Comparison of ENCODE assay signal across 21 cellular contexts in genomic region chr3:196962108-196962929, GRCh38. TPM values are rescaled to one million over a fixed set of nuclear protein-coding genes. Genes with fewer than 3 reads are reported as not detected.
DNase-seq lines count a peak whose midpoint lies in the region; ATAC-seq and TF ChIP-seq lines count a peak whose summit lies in the region.
"Had no signal": no experiment of that assay in that cellular context is flagged by ENCODE, and none has a peak within 500 bp of the region (broad histone marks: within the 10 kb centered on the region; RNA-seq: fewer than 3 reads in every experiment).

No MANE protein-coding gene starts in this region.

- H3K4me3 Mint-ChIP-seq in activated CD8-positive, alpha-beta T cell treated with anti-CD3 and anti-CD28 coated beads, Interleukin-2, amount 10 ng/mL, durations not matched to agents 7 days and 5 days, result no peak overlapping the region
- no peak overlapping the region for H3K4me3 Mint-ChIP-seq in activated CD8-positive, alpha-beta T cell treated with anti-CD3 and anti-CD28 coated beads for 36 hours
- peak overlapping the region; percentile 26 for H3K4me3 Mint-ChIP-seq in glutamatergic neuron (ENCODE audit: unreplicated experiment)
- peak overlapping the region; percentile 37 to 46 for H3K4me3 Mint-ChIP-seq in stimulated activated naive B cell treated with anti-CD40 and anti-IgM and Interleukin-4, amounts not matched to agents 10 μg/mL and 1 μg/mL and 100 μg/mL, for 72 hours
- H3K4me3 Mint-ChIP-seq: activated naive CD8-positive, alpha-beta T cell treated with anti-CD3 and anti-CD28 coated beads for 36 hours had no signal

- POLR2A ChIA-PET in activated CD8-positive, alpha-beta T cell treated with anti-CD3 and anti-CD28 coated beads, Interleukin-2, amount 10 ng/mL, durations not matched to agents 7 days and 5 days (lab: Charles Lee), result no interaction called here
- POLR2A ChIA-PET in activated CD8-positive, alpha-beta T cell treated with anti-CD3 and anti-CD28 coated beads for 36 hours (lab: Charles Lee), result no interaction called here

- H3K9me3 ChIP-seq in HAP-1, result no peaks in the 10 kb centered on the region; the same call in 1 of the 2 replicates
- H3K9me3 ChIP-seq: BE2C, lower lobe of right lung, neutrophil, psoas muscle had no signal

- in situ Hi-C loops in HAP-1 (cut with MboI; ENCODE audit: low sequenced_read_pairs), result no loop called here

- H3K27me3 Mint-ChIP-seq in activated CD8-positive, alpha-beta T cell treated with anti-CD3 and anti-CD28 coated beads, Interleukin-2, amount 10 ng/mL, durations not matched to agents 7 days and 5 days (ENCODE audit: low read depth), result peaks cover 5% of the 10 kb centered on the region
- peaks cover 2% of the 10 kb centered on the region for H3K27me3 Mint-ChIP-seq in activated CD8-positive, alpha-beta T cell treated with anti-CD3 and anti-CD28 coated beads for 36 hours
- peaks cover 18% of the 10 kb centered on the region for H3K27me3 Mint-ChIP-seq in glutamatergic neuron (ENCODE audit: unreplicated experiment)
- peaks cover 0 to 4% of the 10 kb centered on the region in 2 donors for H3K27me3 Mint-ChIP-seq in stimulated activated naive B cell treated with anti-CD40 and anti-IgM and Interleukin-4, amounts not matched to agents 10 μg/mL and 1 μg/mL and 100 μg/mL, for 72 hours

- H3K4me3 ChIP-seq in NB4 (ENCODE audit: low read depth, low read length) (no peak overlapping the region), HAP-1 (no peak overlapping the region)
- H3K4me3 ChIP-seq: lower lobe of right lung, psoas muscle had no signal

- H3K36me3 ChIP-seq in HAP-1 (replicated peaks), result no peaks in the 10 kb centered on the region
- H3K36me3 ChIP-seq: BE2C, neutrophil, WERI-Rb-1 had no signal

- H3K27ac Mint-ChIP-seq in activated CD8-positive, alpha-beta T cell treated with anti-CD3 and anti-CD28 coated beads, Interleukin-2, amount 10 ng/mL, durations not matched to agents 7 days and 5 days, result no peak overlapping the region
- H3K27ac Mint-ChIP-seq in activated CD8-positive, alpha-beta T cell treated with anti-CD3 and anti-CD28 coated beads for 36 hours, result no peak overlapping the region
- H3K27ac Mint-ChIP-seq in glutamatergic neuron (ENCODE audit: unreplicated experiment), result peak overlapping the region; percentile 74
- H3K27ac Mint-ChIP-seq in stimulated activated naive B cell treated with anti-CD40 and anti-IgM and Interleukin-4, amounts not matched to agents 10 μg/mL and 1 μg/mL and 100 μg/mL, for 72 hours, result peak overlapping the region; percentile 79
- H3K27ac Mint-ChIP-seq: activated naive CD8-positive, alpha-beta T cell treated with anti-CD3 and anti-CD28 coated beads for 36 hours had no signal

- intact Hi-C loops in activated CD8-positive, alpha-beta T cell treated with anti-CD3 and anti-CD28 coated beads for 36 hours (cut with micrococcal nuclease), result no loop called here

- peaks cover 7% of the 10 kb centered on the region for H3K36me3 Mint-ChIP-seq in activated CD8-positive, alpha-beta T cell treated with anti-CD3 and anti-CD28 coated beads, Interleukin-2, amount 10 ng/mL, durations not matched to agents 7 days and 5 days (ENCODE audit: low read depth)
- H3K36me3 Mint-ChIP-seq in activated CD8-positive, alpha-beta T cell treated with anti-CD3 and anti-CD28 coated beads for 36 hours (ENCODE audit: low read depth), result no peaks in the 10 kb centered on the region
- H3K36me3 Mint-ChIP-seq in glutamatergic neuron (ENCODE audit: unreplicated experiment), result peaks cover 7% of the 10 kb centered on the region
- peaks cover 24 to 26% of the 10 kb centered on the region in 2 donors for H3K36me3 Mint-ChIP-seq in stimulated activated naive B cell treated with anti-CD40 and anti-IgM and Interleukin-4, amounts not matched to agents 10 μg/mL and 1 μg/mL and 100 μg/mL, for 72 hours

- peak; percentile 11 for DNase-seq in activated CD8-positive, alpha-beta T cell treated with anti-CD3 and anti-CD28 coated beads, Interleukin-2, amount 10 ng/mL, durations not matched to agents 7 days and 5 days
- no peak for DNase-seq in activated CD8-positive, alpha-beta T cell treated with anti-CD3 and anti-CD28 coated beads for 36 hours
- DNase-seq in NB4 (ENCODE audit: low read depth) (peak; percentile 63), glutamatergic neuron (no peak), HAP-1 (ENCODE audit: low spot score in 2 of 2) (no peak), NAMALWA (ENCODE audit: low spot score) (no peak)
- DNase-seq in stimulated activated naive B cell treated with anti-CD40 and anti-IgM and Interleukin-4, amounts not matched to agents 10 μg/mL and 1 μg/mL and 100 μg/mL, for 72 hours, result no peak
- DNase-seq: activated effector memory CD4-positive, alpha-beta T cell treated with Interleukin-2 at 50 U/mL for 16 hours; activated naive CD8-positive, alpha-beta T cell treated with anti-CD3 and anti-CD28 coated beads for 36 hours; BE2C; caudate nucleus; lower lobe of right lung; NCI-H1417; psoas muscle; substantia nigra; T-helper 9 cell; WERI-Rb-1 had no signal

- H3K4me1 ChIP-seq in HAP-1, result no peaks in the 10 kb centered on the region
- H3K4me1 ChIP-seq: BE2C, psoas muscle had no signal

- TF ChIP-seq POLR2A in NB4 (IDR thresholded peaks at IDR 0.05; ENCODE audit: extremely low read depth, insufficient read length), result no peak

- H3K4me1 Mint-ChIP-seq in activated CD8-positive, alpha-beta T cell treated with anti-CD3 and anti-CD28 coated beads, Interleukin-2, amount 10 ng/mL, durations not matched to agents 7 days and 5 days (ENCODE audit: low read depth), result no peaks in the 10 kb centered on the region
- no peaks in the 10 kb centered on the region for H3K4me1 Mint-ChIP-seq in activated CD8-positive, alpha-beta T cell treated with anti-CD3 and anti-CD28 coated beads for 36 hours (ENCODE audit: low read depth)
- peaks cover 11% of the 10 kb centered on the region for H3K4me1 Mint-ChIP-seq in glutamatergic neuron (ENCODE audit: low read depth, unreplicated experiment)
- peaks cover 21 to 32% of the 10 kb centered on the region in 2 donors for H3K4me1 Mint-ChIP-seq in stimulated activated naive B cell treated with anti-CD40 and anti-IgM and Interleukin-4, amounts not matched to agents 10 μg/mL and 1 μg/mL and 100 μg/mL, for 72 hours

- H3K9me3 Mint-ChIP-seq in activated CD8-positive, alpha-beta T cell treated with anti-CD3 and anti-CD28 coated beads, Interleukin-2, amount 10 ng/mL, durations not matched to agents 7 days and 5 days (ENCODE audit: insufficient read depth), result no peaks in the 10 kb centered on the region
- H3K9me3 Mint-ChIP-seq in activated CD8-positive, alpha-beta T cell treated with anti-CD3 and anti-CD28 coated beads for 36 hours, result no peaks in the 10 kb centered on the region
- H3K9me3 Mint-ChIP-seq in glutamatergic neuron (ENCODE audit: unreplicated experiment), result no peaks in the 10 kb centered on the region
- H3K9me3 Mint-ChIP-seq in stimulated activated naive B cell treated with anti-CD40 and anti-IgM and Interleukin-4, amounts not matched to agents 10 μg/mL and 1 μg/mL and 100 μg/mL, for 72 hours, result peaks cover 10 to 21% of the 10 kb centered on the region in 2 donors
- H3K9me3 Mint-ChIP-seq: activated naive CD8-positive, alpha-beta T cell treated with anti-CD3 and anti-CD28 coated beads for 36 hours had no signal

- CTCF ChIA-PET in activated CD8-positive, alpha-beta T cell treated with anti-CD3 and anti-CD28 coated beads, Interleukin-2, amount 10 ng/mL, durations not matched to agents 7 days and 5 days (lab: Charles Lee), result no interaction called here
- CTCF ChIA-PET in activated CD8-positive, alpha-beta T cell treated with anti-CD3 and anti-CD28 coated beads for 36 hours (lab: Charles Lee), result no interaction called here

- H3K27me3 ChIP-seq in HAP-1 (ENCODE audit: low read depth), result no peaks in the 10 kb centered on the region
- H3K27me3 ChIP-seq: BE2C had no signal

- TF ChIP-seq CTCF in activated CD8-positive, alpha-beta T cell treated with anti-CD3 and anti-CD28 coated beads for 36 hours (IDR thresholded peaks at IDR 0.05), result no peak
- TF ChIP-seq CTCF in NB4 (IDR thresholded peaks at IDR 0.05; ENCODE audit: low read depth, low read length) (no peak), glutamatergic neuron (IDR thresholded peaks at IDR 0.05; ENCODE audit: partially characterized antibody, unreplicated experiment) (no peak)

- ATAC-seq in activated CD8-positive, alpha-beta T cell treated with anti-CD3 and anti-CD28 coated beads, Interleukin-2, amount 10 ng/mL, durations not matched to agents 7 days and 5 days, result no peak
- no peak for ATAC-seq in activated CD8-positive, alpha-beta T cell treated with anti-CD3 and anti-CD28 coated beads for 36 hours
- peak; percentile 45 to 61 for ATAC-seq in stimulated activated naive B cell treated with anti-CD40 and anti-IgM and Interleukin-4, amounts not matched to agents 10 μg/mL and 1 μg/mL and 100 μg/mL, for 72 hours (replicated peaks)
- no peak for ATAC-seq in HG02840 (IDR thresholded peaks at IDR 0.05; ENCODE audit: low FRiP score, unreplicated experiment)
- ATAC-seq: HCT116, lower lobe of right lung, psoas muscle, Right ventricle myocardium inferior had no signal

RNA-seq across cellular contexts. Expression of gene PIGZ, which starts 6.3 kb away (rescaled TPM):
- total RNA-seq in activated CD8-positive, alpha-beta T cell treated with anti-CD3 and anti-CD28 coated beads, Interleukin-2, amount 10 ng/mL, durations not matched to agents 7 days and 5 days, result 1 to 10 TPM in 1 of 2 experiments, under 1 TPM in 1; 0.81 to 1.9 TPM
- under 1 TPM; 0.27 to 0.76 TPM for total RNA-seq in activated CD8-positive, alpha-beta T cell treated with anti-CD3 and anti-CD28 coated beads for 36 hours
- total RNA-seq in glutamatergic neuron (ENCODE audit: unreplicated experiment), result 4.7 TPM

RNA-seq across cellular contexts. Expression of gene NCBP2, which starts 20.0 kb away (rescaled TPM):
- 10 to 100 TPM; 49.1 to 52.4 TPM for total RNA-seq in activated CD8-positive, alpha-beta T cell treated with anti-CD3 and anti-CD28 coated beads, Interleukin-2, amount 10 ng/mL, durations not matched to agents 7 days and 5 days
- 100 to 1,000 TPM; 107 to 111 TPM for total RNA-seq in activated CD8-positive, alpha-beta T cell treated with anti-CD3 and anti-CD28 coated beads for 36 hours
- 118 TPM for total RNA-seq in glutamatergic neuron (ENCODE audit: unreplicated experiment)

Comparison
In these comparisons a context has a peak if more than half of its experiments do, and no peak if none do; other contexts are left out.
1. DNase-seq: peak in activated CD8-positive, alpha-beta T cell treated with anti-CD3 and anti-CD28 coated beads, Interleukin-2, amount 10 ng/mL, durations not matched to agents 7 days and 5 days (single experiment) and NB4 (single experiment); none in activated CD8-positive, alpha-beta T cell treated with anti-CD3 and anti-CD28 coated beads for 36 hours (single experiment), glutamatergic neuron (single experiment), stimulated activated naive B cell treated with anti-CD40 and anti-IgM and Interleukin-4, amounts not matched to agents 10 μg/mL and 1 μg/mL and 100 μg/mL, for 72 hours (single experiment), HAP-1 (0 of 2) and NAMALWA (single experiment).
2. ATAC-seq: peak in stimulated activated naive B cell treated with anti-CD40 and anti-IgM and Interleukin-4, amounts not matched to agents 10 μg/mL and 1 μg/mL and 100 μg/mL, for 72 hours (2 of 2); none in activated CD8-positive, alpha-beta T cell treated with anti-CD3 and anti-CD28 coated beads, Interleukin-2, amount 10 ng/mL, durations not matched to agents 7 days and 5 days (single experiment), activated CD8-positive, alpha-beta T cell treated with anti-CD3 and anti-CD28 coated beads for 36 hours (single experiment) and HG02840 (single experiment).
3. H3K27ac Mint-ChIP-seq: peak in glutamatergic neuron (single experiment) and stimulated activated naive B cell treated with anti-CD40 and anti-IgM and Interleukin-4, amounts not matched to agents 10 μg/mL and 1 μg/mL and 100 μg/mL, for 72 hours (single experiment); none in activated CD8-positive, alpha-beta T cell treated with anti-CD3 and anti-CD28 coated beads, Interleukin-2, amount 10 ng/mL, durations not matched to agents 7 days and 5 days (single experiment) and activated CD8-positive, alpha-beta T cell treated with anti-CD3 and anti-CD28 coated beads for 36 hours (single experiment).
4. H3K4me3 Mint-ChIP-seq: peak in glutamatergic neuron (single experiment) and stimulated activated naive B cell treated with anti-CD40 and anti-IgM and Interleukin-4, amounts not matched to agents 10 μg/mL and 1 μg/mL and 100 μg/mL, for 72 hours (2 of 2); none in activated CD8-positive, alpha-beta T cell treated with anti-CD3 and anti-CD28 coated beads, Interleukin-2, amount 10 ng/mL, durations not matched to agents 7 days and 5 days (single experiment) and activated CD8-positive, alpha-beta T cell treated with anti-CD3 and anti-CD28 coated beads for 36 hours (single experiment).